ENCODE assay signal across 1 cellular context in genomic region chr19:47109541-47110375, GRCh38.
A peak's percentile ranks its signal among the peaks of the same experiment; 100 is the strongest.
TF ChIP-seq lines count a peak whose summit lies in the region.

No MANE protein-coding gene starts in this region.

TF ChIP-seq in K562, 482 proteins besides CTCF, POLR2A, EP300 and RAD21 (continued from another document and continues in another):
- TF ChIP-seq E2F6 (IDR thresholded peaks at IDR 0.05; ENCODE audit: borderline replicate concordance in 1 of 2, extremely low read depth in 1 of 2, insufficient read depth in 1 of 2, insufficient read length in 1 of 2, low read depth in 1 of 2, low read length in 1 of 2, poor library complexity in 1 of 2, severe bottlenecking in 1 of 2) (peak; percentile 80 to 91), ZNF316 (IDR thresholded peaks at IDR 0.05) (peak; percentile 92), CEBPG (CRISPR knock-in tag; IDR thresholded peaks at IDR 0.05) (peak; percentile 87; the same call in 1 of the 2 replicates), CEBPG (tag; conservative IDR thresholded peaks at IDR 0.05 in 1 of 2, IDR thresholded peaks at IDR 0.05 in 1 of 2) (peak in 1 of 2 experiments; percentile 70; a peak in 1 of 4 replicates), ELF4 (CRISPR knock-in tag; IDR thresholded peaks at IDR 0.05) (peak; percentile 56; the same call in 1 of the 2 replicates), ZBTB8A (IDR thresholded peaks at IDR 0.05; ENCODE audit: partially characterized antibody) (no peak), ZNF668 (CRISPR knock-in tag; IDR thresholded peaks at IDR 0.05) (peak; percentile 61; the same call in 1 of the 2 replicates), SUPT5H (IDR thresholded peaks at IDR 0.05) (peak; percentile 86), MAFF (IDR thresholded peaks at IDR 0.05; ENCODE audit: low read length) (peak; percentile 75), CREB3L1 (IDR thresholded peaks at IDR 0.05; ENCODE audit: borderline replicate concordance, low read depth) (peak; percentile 91), SMARCA4 (IDR thresholded peaks at IDR 0.05) (peak; percentile 13; the same call in 1 of the 2 replicates), ATF4 (CRISPR knock-in tag; IDR thresholded peaks at IDR 0.05) (peak; percentile 70), TRIM24 (IDR thresholded peaks at IDR 0.05) (peak in 1 of 2 experiments; percentile 46; a peak in 2 of 4 replicates), ATF1 (CRISPR knock-in tag; IDR thresholded peaks at IDR 0.05) (no peak), ATF1 (tag; IDR thresholded peaks at IDR 0.05) (peak; percentile 84), SMAD3 (CRISPR knock-in tag; conservative IDR thresholded peaks at IDR 0.05) (peak; percentile 21; the same call in 1 of the 2 replicates), FOXK1 (CRISPR knock-in tag; IDR thresholded peaks at IDR 0.05; ENCODE audit: borderline replicate concordance) (peak; percentile 40; the same call in 1 of the 2 replicates), CHCHD3 (CRISPR knock-in tag; IDR thresholded peaks at IDR 0.05) (no peak), CTBP1 (IDR thresholded peaks at IDR 0.05; ENCODE audit: borderline replicate concordance) (no peak), CREB3 (tag; conservative IDR thresholded peaks at IDR 0.05; ENCODE audit: low read depth) (peak; percentile 75; the same call in 1 of the 2 replicates), BHLHE40 (IDR thresholded peaks at IDR 0.05; ENCODE audit: low read length) (peak; percentile 56), MAFG (tag; conservative IDR thresholded peaks at IDR 0.05) (peak; percentile 90), ZNF766 (CRISPR knock-in tag; conservative IDR thresholded peaks at IDR 0.05) (peak; percentile 74; the same call in 1 of the 2 replicates), ZNF354B (CRISPR knock-in tag; IDR thresholded peaks at IDR 0.05) (0 out of 2 replicates have a peak, but pooled peaks have one; percentile 19), FOXJ3 (CRISPR knock-in tag; IDR thresholded peaks at IDR 0.05) (peak; percentile 67), NONO (IDR thresholded peaks at IDR 0.05; ENCODE audit: low read depth in 2 of 2, low read length in 1 of 2) (peak in 1 of 2 experiments; percentile 28; a peak in 1 of 4 replicates), HBP1 (CRISPR knock-in tag; IDR thresholded peaks at IDR 0.05) (0 out of 2 replicates have a peak, but pooled peaks have one; percentile 4), PTTG1 (tag; IDR thresholded peaks at IDR 0.05; ENCODE audit: low read depth) (peak; percentile 38), CSDE1 (IDR thresholded peaks at IDR 0.05) (peak in 1 of 2 experiments; percentile 28; a peak in 1 of 4 replicates), ZNF778 (CRISPR knock-in tag; IDR thresholded peaks at IDR 0.05) (0 out of 2 replicates have a peak, but pooled peaks have one; percentile 26), KDM1A (IDR thresholded peaks at IDR 0.05) (peak in 1 of 2 experiments; percentile 52; a peak in 1 of 4 replicates), ZBTB17 (CRISPR knock-in tag; IDR thresholded peaks at IDR 0.05) (peak; percentile 20; the same call in 1 of the 2 replicates), ZNF592 (IDR thresholded peaks at IDR 0.05) (peak; percentile 97)
- TF ChIP-seq, protein P1, sequence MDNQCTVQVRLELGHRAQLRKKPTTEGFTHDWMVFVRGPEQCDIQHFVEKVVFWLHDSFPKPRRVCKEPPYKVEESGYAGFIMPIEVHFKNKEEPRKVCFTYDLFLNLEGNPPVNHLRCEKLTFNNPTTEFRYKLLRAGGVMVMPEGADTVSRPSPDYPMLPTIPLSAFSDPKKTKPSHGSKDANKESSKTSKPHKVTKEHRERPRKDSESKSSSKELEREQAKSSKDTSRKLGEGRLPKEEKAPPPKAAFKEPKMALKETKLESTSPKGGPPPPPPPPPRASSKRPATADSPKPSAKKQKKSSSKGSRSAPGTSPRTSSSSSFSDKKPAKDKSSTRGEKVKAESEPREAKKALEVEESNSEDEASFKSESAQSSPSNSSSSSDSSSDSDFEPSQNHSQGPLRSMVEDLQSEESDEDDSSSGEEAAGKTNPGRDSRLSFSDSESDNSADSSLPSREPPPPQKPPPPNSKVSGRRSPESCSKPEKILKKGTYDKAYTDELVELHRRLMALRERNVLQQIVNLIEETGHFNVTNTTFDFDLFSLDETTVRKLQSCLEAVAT (IDR thresholded peaks at IDR 0.05): peak; percentile 65 to 88
- TF ChIP-seq, protein P2, sequence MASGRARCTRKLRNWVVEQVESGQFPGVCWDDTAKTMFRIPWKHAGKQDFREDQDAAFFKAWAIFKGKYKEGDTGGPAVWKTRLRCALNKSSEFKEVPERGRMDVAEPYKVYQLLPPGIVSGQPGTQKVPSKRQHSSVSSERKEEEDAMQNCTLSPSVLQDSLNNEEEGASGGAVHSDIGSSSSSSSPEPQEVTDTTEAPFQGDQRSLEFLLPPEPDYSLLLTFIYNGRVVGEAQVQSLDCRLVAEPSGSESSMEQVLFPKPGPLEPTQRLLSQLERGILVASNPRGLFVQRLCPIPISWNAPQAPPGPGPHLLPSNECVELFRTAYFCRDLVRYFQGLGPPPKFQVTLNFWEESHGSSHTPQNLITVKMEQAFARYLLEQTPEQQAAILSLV (tag; IDR thresholded peaks at IDR 0.05): 0 out of 2 replicates have a peak, but pooled peaks have one; percentile 20
- TF ChIP-seq, protein P3, sequence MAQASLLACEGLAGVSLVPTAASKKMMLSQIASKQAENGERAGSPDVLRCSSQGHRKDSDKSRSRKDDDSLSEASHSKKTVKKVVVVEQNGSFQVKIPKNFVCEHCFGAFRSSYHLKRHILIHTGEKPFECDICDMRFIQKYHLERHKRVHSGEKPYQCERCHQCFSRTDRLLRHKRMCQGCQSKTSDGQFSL (CRISPR knock-in tag; IDR thresholded peaks at IDR 0.05): peak; percentile 81
- TF ChIP-seq, protein P3 (tag; IDR thresholded peaks at IDR 0.05): peak; percentile 53; a peak in 3 of 4 replicates
